Comparison of ENCODE assay signal across 17 cellular contexts in the genomic region with DNA sequence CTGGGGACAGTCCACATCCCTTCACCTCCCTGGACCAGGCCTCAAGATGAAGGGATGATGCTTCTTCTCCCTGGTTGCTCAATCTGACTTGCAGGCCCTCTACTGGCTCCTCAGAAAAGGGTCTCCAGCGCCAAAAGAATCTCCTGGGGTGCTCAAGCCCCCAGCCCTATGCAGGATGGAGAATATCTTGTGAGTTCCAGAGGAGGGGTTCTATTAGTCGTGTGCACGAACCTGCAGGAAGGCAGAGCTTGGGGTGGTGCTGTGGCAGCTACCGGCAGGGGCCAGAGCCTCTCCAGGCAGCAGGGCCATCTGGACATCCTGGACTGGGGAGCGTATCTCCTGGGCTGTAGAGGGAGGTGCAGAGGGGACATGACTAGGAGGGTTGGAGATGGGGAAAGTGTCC.
A peak's percentile ranks its signal among the peaks of the same experiment; 100 is the strongest.
DNase-seq lines count a peak whose midpoint lies in the region; ATAC-seq lines count a peak whose summit lies in the region.
"Had no signal": no experiment of that assay in that cellular context is flagged by ENCODE, and none has a peak within 500 bp of the region (broad histone marks: within the 10 kb centered on the region; RNA-seq: fewer than 3 reads in every experiment).

No MANE protein-coding gene starts in this region.

- no peaks in the 10 kb centered on the region for H3K36me3 ChIP-seq in Karpas-422 (ENCODE audit: insufficient read depth, low read length)
- H3K36me3 ChIP-seq: heart left ventricle, ovary, vagina had no signal

- H3K27ac Mint-ChIP-seq in naive B cell: no peak overlapping the region
- no peak overlapping the region for H3K27ac Mint-ChIP-seq in activated T-helper 17 cell treated with anti-CD3 and anti-CD28 coated beads, Interleukin-2, amount 50 U/mL, for 72 hours
- H3K27ac Mint-ChIP-seq in stimulated activated effector memory CD8-positive, alpha-beta T cell treated with anti-CD3 and anti-CD28 coated beads, Interleukin-12 subunit alpha, Interleukin-12 subunit beta, amount 100 ng/mL, for 72 hours: no peak overlapping the region
- H3K27ac Mint-ChIP-seq: activated CD4-positive, alpha-beta T cell treated with anti-CD3 and anti-CD28 coated beads, Interleukin-2, amount 10 ng/mL, durations not matched to agents 24 days and 14 days; activated naive CD8-positive, alpha-beta T cell treated with anti-CD3 and anti-CD28 coated beads for 36 hours; stimulated activated naive CD8-positive, alpha-beta T cell treated with anti-CD3 and anti-CD28 coated beads, Interleukin-15, amount 100 ng/mL, for 72 hours had no signal

- peak overlapping the region in 6 of 8 donors; percentile 2 to 78 (median 47) for H3K4me3 Mint-ChIP-seq in naive B cell
- H3K4me3 Mint-ChIP-seq in activated T-helper 17 cell treated with anti-CD3 and anti-CD28 coated beads, Interleukin-2, amount 50 U/mL, for 72 hours: no peak overlapping the region
- H3K4me3 Mint-ChIP-seq in stimulated activated effector memory CD8-positive, alpha-beta T cell treated with anti-CD3 and anti-CD28 coated beads, Interleukin-12 subunit alpha, Interleukin-12 subunit beta, amount 100 ng/mL, for 72 hours: no peak overlapping the region
- H3K4me3 Mint-ChIP-seq: activated CD4-positive, alpha-beta T cell treated with anti-CD3 and anti-CD28 coated beads, Interleukin-2, amount 10 ng/mL, durations not matched to agents 24 days and 14 days; activated naive CD8-positive, alpha-beta T cell treated with anti-CD3 and anti-CD28 coated beads for 36 hours; stimulated activated naive CD8-positive, alpha-beta T cell treated with anti-CD3 and anti-CD28 coated beads, Interleukin-15, amount 100 ng/mL, for 72 hours had no signal

- H3K36me3 Mint-ChIP-seq in naive B cell: no peaks in the 10 kb centered on the region
- H3K36me3 Mint-ChIP-seq in activated T-helper 17 cell treated with anti-CD3 and anti-CD28 coated beads, Interleukin-2, amount 50 U/mL, for 72 hours (ENCODE audit: low read depth): no peaks in the 10 kb centered on the region
- no peaks in the 10 kb centered on the region for H3K36me3 Mint-ChIP-seq in stimulated activated effector memory CD8-positive, alpha-beta T cell treated with anti-CD3 and anti-CD28 coated beads, Interleukin-12 subunit alpha, Interleukin-12 subunit beta, amount 100 ng/mL, for 72 hours
- H3K36me3 Mint-ChIP-seq: activated naive CD8-positive, alpha-beta T cell treated with anti-CD3 and anti-CD28 coated beads for 36 hours had no signal

- H4K20me1 ChIP-seq in Karpas-422 (ENCODE audit: insufficient read depth, low read depth, low read length): 0 out of 2 replicates have a peak, but pooled peaks cover 11% of the 10 kb centered on the region

- H3K9me3 ChIP-seq in Karpas-422 (ENCODE audit: low read length): no peaks in the 10 kb centered on the region
- H3K9me3 ChIP-seq: heart left ventricle, ovary, vagina had no signal

- ATAC-seq in naive B cell (ENCODE audit: low read depth in 2 of 2) (no peak), HG02759 (IDR thresholded peaks at IDR 0.05; ENCODE audit: unreplicated experiment) (no peak)
- no peak for ATAC-seq in activated T-helper 17 cell treated with anti-CD3 and anti-CD28 coated beads, Interleukin-2, amount 50 U/mL, for 72 hours (replicated peaks)
- ATAC-seq in stimulated activated effector memory CD8-positive, alpha-beta T cell treated with anti-CD3 and anti-CD28 coated beads, Interleukin-12 subunit alpha, Interleukin-12 subunit beta, amount 100 ng/mL, for 72 hours: no peak
- ATAC-seq: heart left ventricle; stimulated activated naive CD8-positive, alpha-beta T cell treated with anti-CD3 and anti-CD28 coated beads, Interleukin-15, amount 100 ng/mL, for 72 hours had no signal

- H3K4me3 ChIP-seq in Karpas-422 (ENCODE audit: low read length): no peak overlapping the region
- H3K4me3 ChIP-seq: heart left ventricle, ovary, vagina had no signal

- H2AFZ ChIP-seq in Karpas-422 (ENCODE audit: low read length): no peak overlapping the region

- no peaks in the 10 kb centered on the region for H3K9me3 Mint-ChIP-seq in naive B cell
- no peaks in the 10 kb centered on the region for H3K9me3 Mint-ChIP-seq in activated T-helper 17 cell treated with anti-CD3 and anti-CD28 coated beads, Interleukin-2, amount 50 U/mL, for 72 hours
- no peaks in the 10 kb centered on the region for H3K9me3 Mint-ChIP-seq in stimulated activated effector memory CD8-positive, alpha-beta T cell treated with anti-CD3 and anti-CD28 coated beads, Interleukin-12 subunit alpha, Interleukin-12 subunit beta, amount 100 ng/mL, for 72 hours
- H3K9me3 Mint-ChIP-seq: activated CD4-positive, alpha-beta T cell treated with anti-CD3 and anti-CD28 coated beads, Interleukin-2, amount 10 ng/mL, durations not matched to agents 24 days and 14 days; activated naive CD8-positive, alpha-beta T cell treated with anti-CD3 and anti-CD28 coated beads for 36 hours; stimulated activated naive CD8-positive, alpha-beta T cell treated with anti-CD3 and anti-CD28 coated beads, Interleukin-15, amount 100 ng/mL, for 72 hours had no signal

- no peaks in the 10 kb centered on the region for H3K27me3 ChIP-seq in Karpas-422 (ENCODE audit: low read length)
- H3K27me3 ChIP-seq: ovary, vagina had no signal

- peaks cover 38 to 72% (median 69%) of the 10 kb centered on the region in 3 donors for H3K27me3 Mint-ChIP-seq in naive B cell
- H3K27me3 Mint-ChIP-seq in activated T-helper 17 cell treated with anti-CD3 and anti-CD28 coated beads, Interleukin-2, amount 50 U/mL, for 72 hours: peaks cover 44% of the 10 kb centered on the region

- DNase-seq in AG20443 (ENCODE audit: low spot score) (peak; percentile 52), Karpas-422 (peak; percentile 53), caudate nucleus (lab: John Stamatoyannopoulos, UW) (peak in 1 of 61 donors; percentile 33), naive B cell (no peak)
- no peak for DNase-seq in stimulated activated CD4-positive, alpha-beta T cell treated with anti-CD3 and anti-CD28 coated beads, Interleukin-2, amount 100 ng/mL, for 24 hours
- DNase-seq in stimulated activated effector memory CD8-positive, alpha-beta T cell treated with anti-CD3 and anti-CD28 coated beads, Interleukin-12 subunit alpha, Interleukin-12 subunit beta, amount 100 ng/mL, for 72 hours (ENCODE audit: low spot score in 2 of 2): no peak
- DNase-seq: activated CD4-positive, alpha-beta T cell treated with anti-CD3 and anti-CD28 coated beads, Interleukin-2, amount 10 ng/mL, durations not matched to agents 24 days and 14 days; activated naive CD8-positive, alpha-beta T cell treated with anti-CD3 and anti-CD28 coated beads for 36 hours; DMS79; NCI-H1105; NCI-H774; ovary; stimulated activated naive CD8-positive, alpha-beta T cell treated with anti-CD3 and anti-CD28 coated beads, Interleukin-15, amount 100 ng/mL, for 72 hours had no signal

- H3K27ac ChIP-seq in Karpas-422 (ENCODE audit: low read length): no peak overlapping the region
- peak overlapping the region; percentile 28 for H3K27ac ChIP-seq in caudate nucleus (ENCODE audit: low read depth, low read length)
- H3K27ac ChIP-seq: heart left ventricle, ovary, vagina had no signal

- H3K4me2 ChIP-seq in Karpas-422 (ENCODE audit: low read depth, low read length, poor library complexity, severe bottlenecking): no peak overlapping the region

- no peaks in the 10 kb centered on the region for H3K79me2 ChIP-seq in Karpas-422 (ENCODE audit: low read length)

- peaks cover 8 to 30% (median 26%) of the 10 kb centered on the region in 3 donors for H3K4me1 Mint-ChIP-seq in naive B cell
- no peaks in the 10 kb centered on the region for H3K4me1 Mint-ChIP-seq in activated T-helper 17 cell treated with anti-CD3 and anti-CD28 coated beads, Interleukin-2, amount 50 U/mL, for 72 hours
- no peaks in the 10 kb centered on the region for H3K4me1 Mint-ChIP-seq in stimulated activated effector memory CD8-positive, alpha-beta T cell treated with anti-CD3 and anti-CD28 coated beads, Interleukin-12 subunit alpha, Interleukin-12 subunit beta, amount 100 ng/mL, for 72 hours
- H3K4me1 Mint-ChIP-seq: activated CD4-positive, alpha-beta T cell treated with anti-CD3 and anti-CD28 coated beads, Interleukin-2, amount 10 ng/mL, durations not matched to agents 24 days and 14 days; activated naive CD8-positive, alpha-beta T cell treated with anti-CD3 and anti-CD28 coated beads for 36 hours had no signal

- H3K4me1 ChIP-seq in Karpas-422 (ENCODE audit: low read length): peaks cover 21% of the 10 kb centered on the region

- no peak overlapping the region for H3K9ac ChIP-seq in Karpas-422 (ENCODE audit: low read length)

- H3K9me2 ChIP-seq in Karpas-422 (replicated peaks; ENCODE audit: insufficient read depth, low read length): no peaks in the 10 kb centered on the region

Comparison
In these comparisons a context has a peak if more than half of its experiments do, and no peak if none do; other contexts are left out.
1. DNase-seq: peak in AG20443 (single experiment) and Karpas-422 (single experiment); none in naive B cell (single experiment), stimulated activated CD4-positive, alpha-beta T cell treated with anti-CD3 and anti-CD28 coated beads, Interleukin-2, amount 100 ng/mL, for 24 hours (0 of 2) and stimulated activated effector memory CD8-positive, alpha-beta T cell treated with anti-CD3 and anti-CD28 coated beads, Interleukin-12 subunit alpha, Interleukin-12 subunit beta, amount 100 ng/mL, for 72 hours (0 of 2).
2. H3K4me3 Mint-ChIP-seq: peak in naive B cell (6 of 8); none in activated T-helper 17 cell treated with anti-CD3 and anti-CD28 coated beads, Interleukin-2, amount 50 U/mL, for 72 hours (single experiment) and stimulated activated effector memory CD8-positive, alpha-beta T cell treated with anti-CD3 and anti-CD28 coated beads, Interleukin-12 subunit alpha, Interleukin-12 subunit beta, amount 100 ng/mL, for 72 hours (single experiment).